ENCODE assay signal across 31 cellular contexts in genomic region chr10:1712314-1712713, GRCh38.
"Had no signal": no experiment of that assay in that cellular context is flagged by ENCODE, and none has a peak within 500 bp of the region (broad histone marks: within the 10 kb centered on the region; RNA-seq: fewer than 3 reads in every experiment).

No MANE protein-coding gene starts in this region.

- DNase-seq: activated CD4-positive, alpha-beta T cell treated with anti-CD3 and anti-CD28 coated beads for 36 hours; activated CD4-positive, alpha-beta T cell treated with anti-CD3 and anti-CD28 coated beads, Interleukin-2, amount 10 ng/mL, durations not matched to agents 7 days and 5 days; activated CD4-positive, alpha-beta T cell treated with anti-CD3 and anti-CD28 coated beads, Interleukin-2, amount 50 U/mL, for 48 hours; activated CD8-positive, alpha-beta T cell treated with anti-CD3 and anti-CD28 coated beads, Interleukin-2, amount 10 ng/mL, durations not matched to agents 7 days and 5 days; activated gamma-delta T cell treated with Interleukin-2 at 50 U/mL for 16 hours; activated naive CD4-positive, alpha-beta T cell treated with anti-CD3 and anti-CD28 coated beads for 36 hours; activated T-cell treated with anti-CD3 and anti-CD28 coated beads, Interleukin-2, amount 50 U/mL, for 4 hours; adrenal gland; body of pancreas; cortex of kidney; MM.1S; MV-4-11; NCI-H1092; NCI-H146; NCI-H187; NCI-H2029 treated with DMSO at 0.1 percent for 48 hours; NCI-H2107; NCI-H2171; NCI-H510A; NCI-H748 treated with DMSO at 0.1 percent for 48 hours; NK-92 treated with Interleukin-12 subunit alpha and Interleukin-12 subunit beta, amount 100 ng/mL, for 24 hours; Peyer's patch; RPMI8226; SHP77 treated with DMSO at 0.1 percent for 48 hours; SK-N-SH had no signal

- H3K27me3 ChIP-seq: adrenal gland, body of pancreas, Peyer's patch had no signal

- H3K36me3 ChIP-seq: adrenal gland, breast epithelium, Peyer's patch, SJSA1 had no signal

- ATAC-seq: activated CD4-positive, alpha-beta T cell treated with anti-CD3 and anti-CD28 coated beads for 36 hours; activated CD4-positive, CD25-positive, alpha-beta regulatory T cell treated with anti-CD3 and anti-CD28 coated beads, Interleukin-2, amount 50 U/mL, for 24 hours; activated CD8-positive, alpha-beta T cell treated with anti-CD3 and anti-CD28 coated beads, Interleukin-2, amount 10 ng/mL, durations not matched to agents 7 days and 5 days; activated naive CD4-positive, alpha-beta T cell treated with anti-CD3 and anti-CD28 coated beads, Interleukin-2, amount 50 U/mL, for 72 hours; activated T-cell treated with anti-CD3 and anti-CD28 coated beads, Interleukin-2, amount 50 U/mL, for 4 hours; body of pancreas; PC-3; WTC11 had no signal

- H3K4me3 ChIP-seq: adrenal gland, body of pancreas, breast epithelium, Peyer's patch, SJSA1 had no signal
